In the genomic region with DNA sequence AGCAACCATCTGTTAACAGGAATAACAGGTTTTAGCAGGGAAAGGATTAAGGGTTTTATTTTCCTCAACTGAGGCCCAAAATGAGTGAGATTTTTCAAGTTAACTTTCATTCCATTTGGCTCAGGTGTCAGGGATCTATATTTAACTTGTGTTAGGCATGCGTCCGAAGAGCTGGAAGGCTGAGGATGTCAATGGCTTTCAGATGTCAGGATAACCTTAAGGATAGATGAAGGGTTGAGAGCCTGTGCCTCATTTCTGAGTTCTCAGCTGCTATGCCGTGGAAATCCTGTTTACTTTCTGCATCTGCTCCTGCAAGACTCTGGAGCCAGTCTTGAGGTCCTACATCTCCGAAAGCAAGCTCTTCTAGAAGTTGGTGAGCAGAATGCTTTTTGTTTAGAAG, we compare ENCODE assay signal across 19 cellular contexts. TPM values are rescaled to one million over a fixed set of nuclear protein-coding genes. Genes with fewer than 3 reads are reported as not detected.
DNase-seq lines count a peak whose midpoint lies in the region; ATAC-seq and TF ChIP-seq lines count a peak whose summit lies in the region.
"Had no signal": no experiment of that assay in that cellular context is flagged by ENCODE, and none has a peak within 500 bp of the region (broad histone marks: within the 10 kb centered on the region; RNA-seq: fewer than 3 reads in every experiment).

No MANE protein-coding gene starts in this region.

- peaks cover 5% of the 10 kb centered on the region for H3K9me3 Mint-ChIP-seq in activated T-helper 17 cell treated with anti-CD3 and anti-CD28 coated beads, Interleukin-2, amount 50 U/mL, for 72 hours
- no peaks in the 10 kb centered on the region for H3K9me3 Mint-ChIP-seq in activated T-cell treated with anti-CD3 and anti-CD28 coated beads, Interleukin-2, amount 50 U/mL, for 72 hours

- ATAC-seq in Right ventricle myocardium superior (ENCODE audit: poor library complexity) (peak; percentile 54), lower lobe of right lung (no peak), GM18868 (IDR thresholded peaks at IDR 0.05; ENCODE audit: unreplicated experiment) (no peak)
- ATAC-seq in activated T-helper 17 cell treated with anti-CD3 and anti-CD28 coated beads, Interleukin-2, amount 50 U/mL, for 72 hours (replicated peaks), result no peak
- no peak for ATAC-seq in activated T-cell treated with anti-CD3 and anti-CD28 coated beads, Interleukin-2, amount 50 U/mL, for 72 hours (replicated peaks in 1 of 2)
- ATAC-seq: Panc1 had no signal

- H3K36me3 ChIP-seq in adipocyte (ENCODE audit: control insufficient read depth, insufficient read depth, low read length, severe bottlenecking) (no peaks in the 10 kb centered on the region), lower lobe of right lung (no peaks in the 10 kb centered on the region), subcutaneous abdominal adipose tissue (ENCODE audit: control insufficient read depth in 5 of 5, insufficient read depth in 5 of 5, low read length in 5 of 5) (no peaks in the 10 kb centered on the region)
- H3K36me3 ChIP-seq: SJSA1 had no signal

- no peaks in the 10 kb centered on the region for H3K27me3 Mint-ChIP-seq in activated T-helper 17 cell treated with anti-CD3 and anti-CD28 coated beads, Interleukin-2, amount 50 U/mL, for 72 hours
- H3K27me3 Mint-ChIP-seq in activated T-cell treated with anti-CD3 and anti-CD28 coated beads, Interleukin-2, amount 50 U/mL, for 72 hours (ENCODE audit: low read depth), result no peaks in the 10 kb centered on the region
- H3K27me3 Mint-ChIP-seq: CD4-positive, CD25-positive, alpha-beta regulatory T cell had no signal

- H3K27ac ChIP-seq in lower lobe of right lung (no peak overlapping the region), subcutaneous abdominal adipose tissue (ENCODE audit: low read depth, low read length) (peak overlapping the region; percentile 80)
- H3K27ac ChIP-seq: SJSA1 had no signal

- H3K4me1 Mint-ChIP-seq in activated T-helper 17 cell treated with anti-CD3 and anti-CD28 coated beads, Interleukin-2, amount 50 U/mL, for 72 hours, result no peaks in the 10 kb centered on the region
- H3K4me1 Mint-ChIP-seq in activated T-cell treated with anti-CD3 and anti-CD28 coated beads, Interleukin-2, amount 50 U/mL, for 72 hours (ENCODE audit: low read depth), result no peaks in the 10 kb centered on the region
- H3K4me1 Mint-ChIP-seq: CD4-positive, CD25-positive, alpha-beta regulatory T cell had no signal

- DNase-seq in adipocyte (ENCODE audit: low read depth), result no peak
- DNase-seq in Right ventricle myocardium superior, result no peak
- no peak for DNase-seq in lower lobe of right lung
- no peak for DNase-seq in activated T-cell treated with anti-CD3 and anti-CD28 coated beads, Interleukin-2, amount 50 U/mL, for 72 hours
- DNase-seq: CD4-positive, CD25-positive, alpha-beta regulatory T cell; DMS79; H7; Karpas-422; MV-4-11; NCI-H1417; NCI-H1694 treated with DMSO at 0.1 percent for 48 hours; NCI-H2227 treated with DMSO at 0.1 percent for 48 hours; NCI-H510A; NCI-H748 treated with DMSO at 0.1 percent for 48 hours had no signal

- H3K4me3 ChIP-seq in adipocyte (ENCODE audit: low read length) (peak overlapping the region; percentile 34), lower lobe of right lung (peak overlapping the region; percentile 14), subcutaneous abdominal adipose tissue (ENCODE audit: low read depth in 1 of 5, low read length in 5 of 5) (peak overlapping the region; percentile 38 to 63 (median 56))
- H3K4me3 ChIP-seq: SJSA1 had no signal

- H3K27ac Mint-ChIP-seq in activated T-helper 17 cell treated with anti-CD3 and anti-CD28 coated beads, Interleukin-2, amount 50 U/mL, for 72 hours, result no peak overlapping the region
- H3K27ac Mint-ChIP-seq in activated T-cell treated with anti-CD3 and anti-CD28 coated beads, Interleukin-2, amount 50 U/mL, for 72 hours, result no peak overlapping the region
- H3K27ac Mint-ChIP-seq: CD4-positive, CD25-positive, alpha-beta regulatory T cell had no signal

- intact Hi-C loops in Right ventricle myocardium superior (cut with DNase I) (loop anchor here (5.0 to 10.0 kb wide), 2 partner anchors 35 to 117 kb away; partner anchors contain the start of gene CD36), lower lobe of right lung (cut with DNase I) (no loop called here)

- TF ChIP-seq CTCF in lower lobe of right lung (IDR thresholded peaks at IDR 0.05), result no peak

- no peaks in the 10 kb centered on the region for H3K36me3 Mint-ChIP-seq in activated T-helper 17 cell treated with anti-CD3 and anti-CD28 coated beads, Interleukin-2, amount 50 U/mL, for 72 hours (ENCODE audit: low read depth)
- no peaks in the 10 kb centered on the region for H3K36me3 Mint-ChIP-seq in activated T-cell treated with anti-CD3 and anti-CD28 coated beads, Interleukin-2, amount 50 U/mL, for 72 hours (ENCODE audit: insufficient read depth in 2 of 2)
- H3K36me3 Mint-ChIP-seq: CD4-positive, CD25-positive, alpha-beta regulatory T cell had no signal

- H3K9me3 ChIP-seq in adipocyte (ENCODE audit: control insufficient read depth, low read length) (no peaks in the 10 kb centered on the region), lower lobe of right lung (no peaks in the 10 kb centered on the region), subcutaneous abdominal adipose tissue (ENCODE audit: control insufficient read depth in 5 of 5, low read length in 5 of 5) (no peaks in the 10 kb centered on the region)
- H3K9me3 ChIP-seq: SJSA1 had no signal

- no peak overlapping the region for H3K4me3 Mint-ChIP-seq in activated T-helper 17 cell treated with anti-CD3 and anti-CD28 coated beads, Interleukin-2, amount 50 U/mL, for 72 hours
- H3K4me3 Mint-ChIP-seq in activated T-cell treated with anti-CD3 and anti-CD28 coated beads, Interleukin-2, amount 50 U/mL, for 72 hours, result no peak overlapping the region
- H3K4me3 Mint-ChIP-seq: CD4-positive, CD25-positive, alpha-beta regulatory T cell had no signal

- no peak overlapping the region for H3K9ac ChIP-seq in adipocyte (ENCODE audit: low read length)
- H3K9ac ChIP-seq in subcutaneous abdominal adipose tissue (ENCODE audit: low read length in 5 of 5), result peak overlapping the region in 4 of 5 donors; percentile 31 to 62 (median 46)

- no peaks in the 10 kb centered on the region for H3K27me3 ChIP-seq in adipocyte (replicated peaks; ENCODE audit: control insufficient read depth, insufficient read depth, low read length)
- H3K27me3 ChIP-seq in lower lobe of right lung (ENCODE audit: low read depth), result no peaks in the 10 kb centered on the region
- no peaks in the 10 kb centered on the region for H3K27me3 ChIP-seq in subcutaneous abdominal adipose tissue (ENCODE audit: control insufficient read depth in 5 of 5, insufficient read depth in 4 of 5, low read length in 5 of 5)

- H3K4me1 ChIP-seq in adipocyte (ENCODE audit: control insufficient read depth, insufficient read depth, low read length), result peaks cover 16% of the 10 kb centered on the region
- peaks cover 9% of the 10 kb centered on the region for H3K4me1 ChIP-seq in lower lobe of right lung
- peaks cover 0 to 40% (median 28%) of the 10 kb centered on the region in 5 donors for H3K4me1 ChIP-seq in subcutaneous abdominal adipose tissue (ENCODE audit: control insufficient read depth in 5 of 5, insufficient read depth in 5 of 5, low read length in 5 of 5)
- H3K4me1 ChIP-seq: SJSA1 had no signal

RNA-seq across cellular contexts. Expression of gene CD36, which starts 36.4 kb away (rescaled TPM):
- total RNA-seq in Right ventricle myocardium superior (1,239 TPM), lower lobe of right lung (141 TPM)
- not detected for total RNA-seq in activated T-helper 17 cell treated with anti-CD3 and anti-CD28 coated beads, Interleukin-2, amount 50 U/mL, for 72 hours
- under 1 TPM; 0.21 to 0.65 TPM for total RNA-seq in activated T-cell treated with anti-CD3 and anti-CD28 coated beads, Interleukin-2, amount 50 U/mL, for 72 hours
- total RNA-seq: H7 had no signal

Comparison
In these comparisons a context has a peak if more than half of its experiments do, and no peak if none do; other contexts are left out.
1. RNA of gene CD36, which starts 36.4 kb away (total RNA-seq): 1,239 TPM in Right ventricle myocardium superior (single experiment) and 141 TPM in lower lobe of right lung (single experiment); 0.21 to 0.65 TPM in activated T-cell treated with anti-CD3 and anti-CD28 coated beads, Interleukin-2, amount 50 U/mL, for 72 hours and not detected in activated T-helper 17 cell treated with anti-CD3 and anti-CD28 coated beads, Interleukin-2, amount 50 U/mL, for 72 hours; every median in the first group is over 10 times any median in the second.
2. Peak in every context shown above with its lines, with median percentiles within 50 percentile points of each other: H3K4me3 ChIP-seq.